ENCODE assay signal across 8 cellular contexts in the genomic region with DNA sequence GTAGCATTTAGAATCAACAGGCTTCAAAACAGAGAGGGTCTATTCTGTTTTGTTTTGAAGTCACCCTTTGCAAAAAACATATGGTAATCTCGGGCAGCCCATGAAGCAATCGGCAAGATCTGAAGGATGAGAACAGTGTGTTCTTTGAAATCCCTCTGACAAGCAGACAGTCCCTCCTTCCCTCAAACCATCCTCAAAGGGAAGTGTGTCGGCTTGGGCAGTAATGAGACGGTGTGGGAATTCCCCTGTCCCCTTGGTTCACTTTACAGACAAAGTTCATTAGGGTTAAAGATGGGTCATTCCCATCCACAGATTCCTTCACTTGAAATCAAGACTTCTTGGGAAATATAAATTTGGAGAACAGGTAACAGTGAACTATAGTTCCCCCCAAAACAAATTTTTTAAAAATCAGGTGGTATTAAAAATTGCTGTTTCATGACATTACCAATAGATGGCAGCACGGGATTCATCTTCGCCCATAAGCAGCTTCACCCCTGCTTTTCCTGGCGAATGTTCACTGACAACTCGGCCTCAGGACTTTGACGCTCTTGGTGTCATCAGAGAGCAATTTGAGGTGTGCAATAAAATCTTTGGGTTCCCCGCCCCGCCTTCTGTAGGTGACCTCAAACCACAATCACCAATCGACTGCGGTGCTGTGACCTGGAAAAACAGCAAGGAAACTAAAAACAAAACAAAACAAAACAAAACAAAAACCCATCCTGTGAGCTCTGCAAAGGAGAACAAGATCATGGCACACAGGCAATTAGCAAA.
DNase-seq lines count a peak whose midpoint lies in the region; ATAC-seq and TF ChIP-seq lines count a peak whose summit lies in the region.

No MANE protein-coding gene starts in this region.

- POLR2A ChIA-PET in Panc1 (lab: Charles Lee), result interaction anchor here (0.6 kb wide), 1 partner anchor 24 kb away, joined by 3 read pairs; no protein-coding TSS in a partner anchor

- BruUV-seq in Panc1 (replicated peaks; lab: Mats Ljungman, UMichigan), result no TSS peak

- intact Hi-C loops in Panc1 (cut with micrococcal nuclease; ENCODE audit: unreplicated experiment), result loop anchor here (2.0 to 10.0 kb wide), 4 partner anchors 159 to 400 kb away; partner anchors contain the start of genes PERP and TNFAIP3

- H3K9me3 ChIP-seq in Panc1 (ENCODE audit: control insufficient read depth, insufficient read depth, low read depth, low read length), result no peaks in the 10 kb centered on the region
- H3K9me3 ChIP-seq in suprapubic skin, result no peaks in the 10 kb centered on the region

- no peak for TF ChIP-seq POLR2A in suprapubic skin (IDR thresholded peaks at IDR 0.05)

- peak overlapping the region; percentile 91 for H3K27ac Mint-ChIP-seq in activated T-cell treated with anti-CD3 and anti-CD28 coated beads, Interleukin-2, amount 50 U/mL, for 72 hours

- H3K4me3 ChIP-seq in Panc1 (ENCODE audit: low read depth in 2 of 2, low read length in 2 of 2), result peak overlapping the region; percentile 11 to 19; a peak in 2 of 4 replicates
- no peak overlapping the region for H3K4me3 ChIP-seq in suprapubic skin

- no peaks in the 10 kb centered on the region for H3K27me3 Mint-ChIP-seq in activated T-cell treated with anti-CD3 and anti-CD28 coated beads, Interleukin-2, amount 50 U/mL, for 72 hours (ENCODE audit: low read depth)

- 5% methylated on average over 13 of the region's 13 CpGs for WGBS in suprapubic skin

- no peak overlapping the region for H3K27ac ChIP-seq in Panc1 (ENCODE audit: low read length)
- H3K27ac ChIP-seq in suprapubic skin, result no peak overlapping the region

- DNase-seq in D341Med (ENCODE audit: low spot score), result peak; percentile 68
- peak; percentile 25 for DNase-seq in Panc1 (ENCODE audit: low read depth, low spot score)
- peak; percentile 80 to 83 for DNase-seq in activated T-cell treated with anti-CD3 and anti-CD28 coated beads, Interleukin-2, amount 50 U/mL, for 72 hours
- DNase-seq in fibroblast of peridontal ligament (ENCODE audit: extremely low read depth), result peak; percentile 89
- peak; percentile 8 for DNase-seq in occipital lobe (lab: John Stamatoyannopoulos, UW)
- DNase-seq in suprapubic skin (ENCODE audit: low spot score in 2 of 2), result peak in 1 of 2 donors; percentile 78

- H3K36me3 ChIP-seq in Panc1 (ENCODE audit: control insufficient read depth, insufficient read depth, low read length) (no peaks in the 10 kb centered on the region), suprapubic skin (no peaks in the 10 kb centered on the region)

- H3K9me3 Mint-ChIP-seq in activated T-cell treated with anti-CD3 and anti-CD28 coated beads, Interleukin-2, amount 50 U/mL, for 72 hours, result peaks cover 7 to 11% of the 10 kb centered on the region in 2 donors

- H3K4me3 Mint-ChIP-seq in activated T-cell treated with anti-CD3 and anti-CD28 coated beads, Interleukin-2, amount 50 U/mL, for 72 hours, result peak overlapping the region; percentile 69 to 84

- TF ChIP-seq RAD21 in Ishikawa (IDR thresholded peaks at IDR 0.05; ENCODE audit: low read depth), result peak; percentile 84

- peaks cover 73% of the 10 kb centered on the region for H3K4me1 Mint-ChIP-seq in activated T-cell treated with anti-CD3 and anti-CD28 coated beads, Interleukin-2, amount 50 U/mL, for 72 hours (ENCODE audit: low read depth)

- TF ChIP-seq EP300 in Ishikawa (IDR thresholded peaks at IDR 0.05; ENCODE audit: borderline replicate concordance) (no peak), suprapubic skin (IDR thresholded peaks at IDR 0.05) (no peak)

- ATAC-seq in GM21515 (IDR thresholded peaks at IDR 0.05; ENCODE audit: unreplicated experiment), result peak; percentile 71
- peak; percentile 73 for ATAC-seq in Panc1
- ATAC-seq in activated T-cell treated with anti-CD3 and anti-CD28 coated beads, Interleukin-2, amount 50 U/mL, for 72 hours (replicated peaks in 1 of 2), result peak; percentile 73 to 78

- CTCF ChIA-PET in Panc1 (lab: Charles Lee), result interaction anchor here (1.5 kb wide), 1 partner anchor 159 kb away, joined by 4 read pairs; no protein-coding TSS in a partner anchor

- in situ Hi-C loops in Panc1 (cut with HindIII; ENCODE audit: low pct_unique_long_range_greater_than_20kb, low sequenced_read_pairs), result no loop called here

- H3K27me3 ChIP-seq in Panc1 (ENCODE audit: control insufficient read depth, insufficient read depth, low read length), result no peaks in the 10 kb centered on the region
- no peaks in the 10 kb centered on the region for H3K27me3 ChIP-seq in suprapubic skin

- H3K4me1 ChIP-seq in Panc1 (ENCODE audit: control insufficient read depth, insufficient read depth, low read length) (peaks cover 10% of the 10 kb centered on the region; the same call in 1 of the 2 replicates), suprapubic skin (peaks cover 16% of the 10 kb centered on the region)

- peaks cover 10 to 11% of the 10 kb centered on the region in 2 donors for H3K36me3 Mint-ChIP-seq in activated T-cell treated with anti-CD3 and anti-CD28 coated beads, Interleukin-2, amount 50 U/mL, for 72 hours (ENCODE audit: insufficient read depth in 2 of 2)

- TF ChIP-seq CTCF in Panc1 (IDR thresholded peaks at IDR 0.05) (peak; percentile 86), suprapubic skin (IDR thresholded peaks at IDR 0.05) (peak; percentile 66 to 68)

TF ChIP-seq in Ishikawa, 13 proteins besides CTCF, POLR2A, EP300 and RAD21:
- TF ChIP-seq NFIC (IDR thresholded peaks at IDR 0.05), result no peak
- TF ChIP-seq TCF12 (IDR thresholded peaks at IDR 0.05; ENCODE audit: low read depth), result no peak
- no peak for TF ChIP-seq FOXM1 (IDR thresholded peaks at IDR 0.05; ENCODE audit: borderline replicate concordance, low read depth)
- no peak for TF ChIP-seq TEAD4 (IDR thresholded peaks at IDR 0.05)
- TF ChIP-seq, protein P1, sequence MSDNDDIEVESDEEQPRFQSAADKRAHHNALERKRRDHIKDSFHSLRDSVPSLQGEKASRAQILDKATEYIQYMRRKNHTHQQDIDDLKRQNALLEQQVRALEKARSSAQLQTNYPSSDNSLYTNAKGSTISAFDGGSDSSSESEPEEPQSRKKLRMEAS (IDR thresholded peaks at IDR 0.05), result no peak
- TF ChIP-seq YY1 (IDR thresholded peaks at IDR 0.05; ENCODE audit: low read depth), result no peak
- TF ChIP-seq, protein P2, sequence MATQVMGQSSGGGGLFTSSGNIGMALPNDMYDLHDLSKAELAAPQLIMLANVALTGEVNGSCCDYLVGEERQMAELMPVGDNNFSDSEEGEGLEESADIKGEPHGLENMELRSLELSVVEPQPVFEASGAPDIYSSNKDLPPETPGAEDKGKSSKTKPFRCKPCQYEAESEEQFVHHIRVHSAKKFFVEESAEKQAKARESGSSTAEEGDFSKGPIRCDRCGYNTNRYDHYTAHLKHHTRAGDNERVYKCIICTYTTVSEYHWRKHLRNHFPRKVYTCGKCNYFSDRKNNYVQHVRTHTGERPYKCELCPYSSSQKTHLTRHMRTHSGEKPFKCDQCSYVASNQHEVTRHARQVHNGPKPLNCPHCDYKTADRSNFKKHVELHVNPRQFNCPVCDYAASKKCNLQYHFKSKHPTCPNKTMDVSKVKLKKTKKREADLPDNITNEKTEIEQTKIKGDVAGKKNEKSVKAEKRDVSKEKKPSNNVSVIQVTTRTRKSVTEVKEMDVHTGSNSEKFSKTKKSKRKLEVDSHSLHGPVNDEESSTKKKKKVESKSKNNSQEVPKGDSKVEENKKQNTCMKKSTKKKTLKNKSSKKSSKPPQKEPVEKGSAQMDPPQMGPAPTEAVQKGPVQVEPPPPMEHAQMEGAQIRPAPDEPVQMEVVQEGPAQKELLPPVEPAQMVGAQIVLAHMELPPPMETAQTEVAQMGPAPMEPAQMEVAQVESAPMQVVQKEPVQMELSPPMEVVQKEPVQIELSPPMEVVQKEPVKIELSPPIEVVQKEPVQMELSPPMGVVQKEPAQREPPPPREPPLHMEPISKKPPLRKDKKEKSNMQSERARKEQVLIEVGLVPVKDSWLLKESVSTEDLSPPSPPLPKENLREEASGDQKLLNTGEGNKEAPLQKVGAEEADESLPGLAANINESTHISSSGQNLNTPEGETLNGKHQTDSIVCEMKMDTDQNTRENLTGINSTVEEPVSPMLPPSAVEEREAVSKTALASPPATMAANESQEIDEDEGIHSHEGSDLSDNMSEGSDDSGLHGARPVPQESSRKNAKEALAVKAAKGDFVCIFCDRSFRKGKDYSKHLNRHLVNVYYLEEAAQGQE (IDR thresholded peaks at IDR 0.05; ENCODE audit: low read depth), result no peak
- TF ChIP-seq CEBPB (IDR thresholded peaks at IDR 0.05), result no peak
- no peak for TF ChIP-seq EGR1 (IDR thresholded peaks at IDR 0.05)
- TF ChIP-seq TAF1 (IDR thresholded peaks at IDR 0.05; ENCODE audit: low read depth), result no peak
- no peak for TF ChIP-seq ZBTB7A (IDR thresholded peaks at IDR 0.05; ENCODE audit: low read depth)
- TF ChIP-seq USF1 (IDR thresholded peaks at IDR 0.05), result no peak
- no peak for TF ChIP-seq CREB1 (IDR thresholded peaks at IDR 0.05; ENCODE audit: low read depth)
